Comparison of ENCODE assay signal across 8 cellular contexts in genomic region chr13:113393572-113394503, GRCh38. TPM values are rescaled to one million over a fixed set of nuclear protein-coding genes. Genes with fewer than 3 reads are reported as not detected.
DNase-seq lines count a peak whose midpoint lies in the region; ATAC-seq, FAIRE-seq and TF ChIP-seq lines count a peak whose summit lies in the region.

No MANE protein-coding gene starts in this region.

- peak; percentile 80 to 95 (median 88) for TF ChIP-seq CTCF in pancreas (IDR thresholded peaks at IDR 0.05)
- TF ChIP-seq CTCF in tibial artery (IDR thresholded peaks at IDR 0.05): peak; percentile 92 to 94

- peaks cover 26% of the 10 kb centered on the region for H3K27me3 Mint-ChIP-seq in activated naive CD4-positive, alpha-beta T cell treated with anti-CD3 and anti-CD28 coated beads, Interleukin-2, amount 10 ng/mL, durations not matched to agents 7 days and 5 days

- H3K9me3 Mint-ChIP-seq in activated naive CD4-positive, alpha-beta T cell treated with anti-CD3 and anti-CD28 coated beads, Interleukin-2, amount 10 ng/mL, durations not matched to agents 7 days and 5 days: peaks cover 5% of the 10 kb centered on the region

- peak overlapping the region; percentile 83 for H3K4me3 Mint-ChIP-seq in activated naive CD4-positive, alpha-beta T cell treated with anti-CD3 and anti-CD28 coated beads, Interleukin-2, amount 10 ng/mL, durations not matched to agents 7 days and 5 days

- intact Hi-C loops in Right ventricle myocardium inferior (cut with DNase I): loop anchor here (5.0 to 10.0 kb wide), 4 partner anchors 117 to 449 kb away; partner anchors contain the start of gene PROZ
- intact Hi-C loops in pancreas (cut with DNase I): loop anchor here in 2 of 3 donors (5.0 to 10.0 kb wide), 2 partner anchors 119 to 122 kb away; no protein-coding TSS in a partner anchor
- intact Hi-C loops in tibial artery (cut with DNase I; ENCODE audit: low total_unique reads): loop anchor here (5.0 kb wide), 1 partner anchor 63 kb away; no protein-coding TSS in a partner anchor

- H3K4me1 ChIP-seq in pancreas (no peaks in the 10 kb centered on the region), tibial artery (peaks cover 0 to 22% (median 16%) of the 10 kb centered on the region in 4 donors)

- no peaks in the 10 kb centered on the region for H3K36me3 ChIP-seq in pancreas
- no peaks in the 10 kb centered on the region for H3K36me3 ChIP-seq in tibial artery

- peak overlapping the region; percentile 64 for H3K27ac Mint-ChIP-seq in activated naive CD4-positive, alpha-beta T cell treated with anti-CD3 and anti-CD28 coated beads, Interleukin-2, amount 10 ng/mL, durations not matched to agents 7 days and 5 days

- CTCF ChIA-PET in activated naive CD4-positive, alpha-beta T cell treated with anti-CD3 and anti-CD28 coated beads, Interleukin-2, amount 10 ng/mL, durations not matched to agents 7 days and 5 days (lab: Charles Lee): interaction anchor here (0.8 to 2.7 kb wide), 5 partner anchors 96 to 455 kb away, joined by 3 to 13 read pairs (median 3); no protein-coding TSS in a partner anchor

- 4 to 6% methylated on average over 49 to 69 of the region's 69 CpGs for WGBS in pancreas, 2 donors

- FAIRE-seq in pancreas (lab: Jason Lieb, UNC): no peak

- DNase-seq in G401 (ENCODE audit: low spot score): peak; percentile 77
- DNase-seq in GOT3 (lab: John Stamatoyannopoulos, UW): peak; percentile 30
- DNase-seq in LHCN-M2 (ENCODE audit: low read depth): peak; percentile 70
- peak; percentile 78 for DNase-seq in SK-N-DZ (ENCODE audit: low spot score)
- peak; percentile 88 for DNase-seq in activated naive CD4-positive, alpha-beta T cell treated with anti-CD3 and anti-CD28 coated beads, Interleukin-2, amount 10 ng/mL, durations not matched to agents 7 days and 5 days
- DNase-seq in Right ventricle myocardium inferior (ENCODE audit: missing footprints): peak; percentile 94
- DNase-seq in pancreas: peak; percentile 61 to 94 (median 83)
- peak; percentile 77 to 85 for DNase-seq in tibial artery

- H3K27ac ChIP-seq in pancreas (no peak overlapping the region), tibial artery (peak overlapping the region; percentile 43 to 59)

- in situ Hi-C loops in G401 (cut with HindIII; ENCODE audit: low sequenced_read_pairs): no loop called here

- H3K36me3 Mint-ChIP-seq in activated naive CD4-positive, alpha-beta T cell treated with anti-CD3 and anti-CD28 coated beads, Interleukin-2, amount 10 ng/mL, durations not matched to agents 7 days and 5 days: no peaks in the 10 kb centered on the region

- H3K4me3 ChIP-seq in pancreas (peak overlapping the region; percentile 63 to 85 (median 74)), tibial artery (peak overlapping the region; percentile 64 to 71)

- H3K4me1 Mint-ChIP-seq in activated naive CD4-positive, alpha-beta T cell treated with anti-CD3 and anti-CD28 coated beads, Interleukin-2, amount 10 ng/mL, durations not matched to agents 7 days and 5 days: peaks cover 7% of the 10 kb centered on the region

- H3K27me3 ChIP-seq in pancreas (no peaks in the 10 kb centered on the region), tibial artery (no peaks in the 10 kb centered on the region)

- peak; percentile 88 for ATAC-seq in Right ventricle myocardium inferior
- peak; percentile 98 to 99 (median 99) for ATAC-seq in pancreas

- H3K9me3 ChIP-seq in pancreas (no peaks in the 10 kb centered on the region), tibial artery (no peaks in the 10 kb centered on the region)

RNA-seq across cellular contexts. Expression of gene GRTP1, which starts 29.9 kb away (rescaled TPM):
- total RNA-seq in G401 (2014; rRNA removed; shearing (Covaris generic)): 26.5 and 28.6 TPM in 2 replicates
- total RNA-seq in LHCN-M2 (2014; rRNA removed): 0.19 TPM in 1 of 2 replicates, not detected in the other
- polyA plus RNA-seq in LHCN-M2 (2012): 0.23 TPM
- 1.8 and 1.9 TPM in 2 replicates for polyA plus RNA-seq in SK-N-DZ (2014; cell fraction: cytosol; rRNA removed)
- 0.77 and 2.4 TPM in 2 replicates for polyA plus RNA-seq in SK-N-DZ (2014; cell fraction: nucleus; rRNA removed)
- 1.5 TPM for total RNA-seq in Right ventricle myocardium inferior
- 1 to 10 TPM; 4.8 to 8.1 (median 6.0) TPM for total RNA-seq in pancreas
- polyA plus RNA-seq in pancreas: 1 to 10 TPM; 7.3 to 9.5 TPM

RNA-seq across cellular contexts. Expression of gene ADPRHL1, which starts 59.5 kb away (rescaled TPM):
- 2.3 and 3.3 TPM in 2 replicates for total RNA-seq in G401 (2014; rRNA removed; shearing (Covaris generic))
- total RNA-seq in LHCN-M2 (2014; rRNA removed) (9.7 and 10.8 TPM in 2 replicates), Right ventricle myocardium inferior (468 TPM), pancreas (1 to 10 TPM; 2.2 to 6.0 (median 3.7) TPM)
- polyA plus RNA-seq in LHCN-M2 (2012): 7.2 TPM
- polyA plus RNA-seq in SK-N-DZ (2014; cell fraction: cytosol; rRNA removed): 1.8 and 1.9 TPM in 2 replicates
- 1.0 and 1.6 TPM in 2 replicates for polyA plus RNA-seq in SK-N-DZ (2014; cell fraction: nucleus; rRNA removed)
- 1 to 10 TPM; 1.2 to 2.3 TPM for polyA plus RNA-seq in pancreas

Comparison
In these comparisons a context has a peak if more than half of its experiments do, and no peak if none do; other contexts are left out.
1. DNase-seq: peak in every context shown above with its lines; median percentile 94 in Right ventricle myocardium inferior; 88 in activated naive CD4-positive, alpha-beta T cell treated with anti-CD3 and anti-CD28 coated beads, Interleukin-2, amount 10 ng/mL, durations not matched to agents 7 days and 5 days; 83 in pancreas; 81 in tibial artery; 78 in SK-N-DZ; 77 in G401; 70 in LHCN-M2; 30 in GOT3.
2. H3K27ac ChIP-seq: peak in tibial artery (2 of 2); none in pancreas (0 of 4).
3. RNA of gene ADPRHL1, which starts 59.5 kb away (total RNA-seq): 468 TPM in Right ventricle myocardium inferior (single experiment); 9.7 to 10.8 TPM in LHCN-M2, 2.2 to 6.0 TPM in pancreas and 2.3 to 3.3 TPM in G401; every median in the first group is over 10 times any median in the second.